In genomic region chr19:40613669-40614594, GRCh38 we compare ENCODE assay signal across 8 cellular contexts. TPM values are rescaled to one million over a fixed set of nuclear protein-coding genes. Genes with fewer than 3 reads are reported as not detected.
DNase-seq lines count a peak whose midpoint lies in the region; ATAC-seq, FAIRE-seq and TF ChIP-seq lines count a peak whose summit lies in the region.

No MANE protein-coding gene starts in this region.

- H2BK120ac ChIP-seq in IMR-90 (ENCODE audit: low read depth, low read length): peak overlapping the region; percentile 75

- H3K9me3 Mint-ChIP-seq in activated naive CD4-positive, alpha-beta T cell treated with anti-CD3 and anti-CD28 coated beads, Interleukin-2, amount 10 ng/mL, durations not matched to agents 7 days and 5 days: no peaks in the 10 kb centered on the region

- H3K27me3 ChIP-seq in IMR-90 (ENCODE audit: control insufficient read depth, insufficient read depth, low read length) (no peaks in the 10 kb centered on the region), heart right ventricle (peaks cover 0 to 6% (median 0%) of the 10 kb centered on the region in 7 donors), sigmoid colon (peaks cover 10 to 47% (median 32%) of the 10 kb centered on the region in 3 donors)

- peak overlapping the region; percentile 87 for H2AFZ ChIP-seq in IMR-90 (replicated peaks; ENCODE audit: low read length, poor library complexity)

- peak overlapping the region; percentile 69 for H3K18ac ChIP-seq in IMR-90 (ENCODE audit: low read depth, low read length)

- peak overlapping the region; percentile 89 for H3K9ac ChIP-seq in IMR-90 (ENCODE audit: low read depth, low read length)

- no peak for TF ChIP-seq EP300 in sigmoid colon (IDR thresholded peaks at IDR 0.05)

- peak overlapping the region; percentile 88 for H3K27ac Mint-ChIP-seq in activated naive CD4-positive, alpha-beta T cell treated with anti-CD3 and anti-CD28 coated beads, Interleukin-2, amount 10 ng/mL, durations not matched to agents 7 days and 5 days

- H3K36me3 ChIP-seq in IMR-90 (ENCODE audit: control insufficient read depth, insufficient read depth, low read length): peaks cover 30% of the 10 kb centered on the region
- peaks cover 0 to 56% (median 0%) of the 10 kb centered on the region in 9 donors for H3K36me3 ChIP-seq in heart right ventricle
- H3K36me3 ChIP-seq in sigmoid colon: peaks cover 0 to 4% (median 0%) of the 10 kb centered on the region in 4 donors

- H4K20me1 ChIP-seq in IMR-90 (ENCODE audit: insufficient read depth, low read length): peaks cover 3% of the 10 kb centered on the region; the same call in 1 of the 2 replicates

- H2BK5ac ChIP-seq in IMR-90 (ENCODE audit: low read depth, low read length, poor library complexity, severe bottlenecking): peak overlapping the region; percentile 87

- H2AK9ac ChIP-seq in IMR-90 (replicated peaks; ENCODE audit: low read depth, low read length, poor library complexity): peak overlapping the region; percentile 95

- H3K27ac ChIP-seq in IMR-90 (ENCODE audit: insufficient read depth, low read length) (peak overlapping the region; percentile 96), heart right ventricle (peak overlapping the region; percentile 78 to 93 (median 90)), sigmoid colon (peak overlapping the region; percentile 72 to 93 (median 80))

- TF ChIP-seq RAD21 in IMR-90 (IDR thresholded peaks at IDR 0.05; ENCODE audit: low read length): no peak

- DNase-seq in GM19239 (ENCODE audit: insufficient read length, low spot score) (peak; percentile 82), IMR-90 (peak; percentile 72), SIG-M5 treated with dmso at 0.1 percent for 504 hours (lab: John Stamatoyannopoulos, UW; ENCODE audit: unreplicated experiment) (peak; percentile 89), heart right ventricle (peak; percentile 79 to 82), sigmoid colon (peak; percentile 95)
- DNase-seq in activated naive CD4-positive, alpha-beta T cell treated with anti-CD3 and anti-CD28 coated beads, Interleukin-2, amount 10 ng/mL, durations not matched to agents 7 days and 5 days: peak; percentile 92

- H4K5ac ChIP-seq in IMR-90 (ENCODE audit: low read depth, low read length): peak overlapping the region; percentile 17

- POLR2A ChIA-PET in IMR-90 (lab: Charles Lee; ENCODE audit: unreplicated experiment): interaction anchor here (1.2 to 1.6 kb wide), 2 partner anchors 11 to 193 kb away, joined by 3 to 7 read pairs; no protein-coding TSS in a partner anchor

- peaks cover 13% of the 10 kb centered on the region for H3K36me3 Mint-ChIP-seq in activated naive CD4-positive, alpha-beta T cell treated with anti-CD3 and anti-CD28 coated beads, Interleukin-2, amount 10 ng/mL, durations not matched to agents 7 days and 5 days

- peak overlapping the region; percentile 60; the same call in 1 of the 3 replicates for H2BK15ac ChIP-seq in IMR-90 (ENCODE audit: low read depth, low read length)

- intact Hi-C loops in IMR-90 (cut with micrococcal nuclease) (loop anchor here (1.0 kb wide), 1 partner anchor 10 kb away; no protein-coding TSS in a partner anchor), heart right ventricle (cut with DNase I) (no loop called here), sigmoid colon (cut with DNase I) (no loop called here)

- H4K91ac ChIP-seq in IMR-90 (ENCODE audit: insufficient read depth, low read depth, low read length): peak overlapping the region; percentile 78

- H3K14ac ChIP-seq in IMR-90 (replicated peaks; ENCODE audit: low read depth, low read length): peak overlapping the region; percentile 83

- TF ChIP-seq POLR2A in IMR-90 (IDR thresholded peaks at IDR 0.05; ENCODE audit: low read depth, low read length) (no peak), sigmoid colon (IDR thresholded peaks at IDR 0.05) (peak in 1 of 2 donors; percentile 23)

- in situ Hi-C loops in IMR-90 (cut with MboI; ENCODE audit: low sequenced_read_pairs): no loop called here

- H3K4ac ChIP-seq in IMR-90 (ENCODE audit: low read depth, low read length): peak overlapping the region; percentile 89

- peak overlapping the region; percentile 62 for H3K4me2 ChIP-seq in IMR-90 (ENCODE audit: low read depth, low read length)

- peaks cover 4 to 21% of the 10 kb centered on the region in 2 experiments for H3K79me1 ChIP-seq in IMR-90 (ENCODE audit: low read depth in 1 of 2, low read length in 2 of 2)

- FAIRE-seq in GM19239 (lab: Jason Lieb, UNC): peak; percentile 87

- H3K56ac ChIP-seq in IMR-90 (ENCODE audit: extremely low read depth, insufficient read depth, low read length): peak overlapping the region; percentile 80; the same call in 1 of the 2 replicates

- WGBS in IMR-90 (ENCODE audit: extremely low coverage in 2 of 2, insufficient read length in 1 of 2), 2 experiments: 5% methylated on average over 29 of the region's 66 CpGs; no CpG with 5 or more reads in 1 of the 2 experiments
- WGBS in heart right ventricle, 2 donors: 15 to 23% methylated on average over 65 to 66 of the region's 66 CpGs
- 4 to 5% methylated on average over 66 of the region's 66 CpGs for WGBS in sigmoid colon, 2 donors

- peaks cover 64% of the 10 kb centered on the region for H3K4me1 Mint-ChIP-seq in activated naive CD4-positive, alpha-beta T cell treated with anti-CD3 and anti-CD28 coated beads, Interleukin-2, amount 10 ng/mL, durations not matched to agents 7 days and 5 days

- H3K4me1 ChIP-seq in IMR-90 (ENCODE audit: control insufficient read depth, insufficient read depth, low read length): peaks cover 12% of the 10 kb centered on the region; the same call in 1 of the 2 replicates
- peaks cover 5 to 64% (median 23%) of the 10 kb centered on the region in 9 donors for H3K4me1 ChIP-seq in heart right ventricle
- H3K4me1 ChIP-seq in sigmoid colon: peaks cover 0 to 44% (median 31%) of the 10 kb centered on the region in 4 donors

- H3K9me3 ChIP-seq in IMR-90 (ENCODE audit: control insufficient read depth, insufficient read depth, low read length) (no peaks in the 10 kb centered on the region), heart right ventricle (no peaks in the 10 kb centered on the region), sigmoid colon (no peaks in the 10 kb centered on the region)

- H3K9me1 ChIP-seq in IMR-90 (ENCODE audit: insufficient read depth, low read length): peaks cover 12% of the 10 kb centered on the region

- peak overlapping the region; percentile 91 for H2AK5ac ChIP-seq in IMR-90 (ENCODE audit: low read depth, low read length)

- peak overlapping the region; percentile 63 to 87 for H4K8ac ChIP-seq in IMR-90 (ENCODE audit: low read depth in 2 of 2, low read length in 2 of 2)

- TF ChIP-seq CTCF in IMR-90 (conservative IDR thresholded peaks at IDR 0.05; ENCODE audit: low read depth, low read length): no peak
- no peak for TF ChIP-seq CTCF in heart right ventricle (IDR thresholded peaks at IDR 0.05)
- TF ChIP-seq CTCF in sigmoid colon (IDR thresholded peaks at IDR 0.05): no peak

- CTCF ChIA-PET in IMR-90 (lab: Yijun Ruan, JAX): interaction anchor here (1.0 to 1.5 kb wide), 5 partner anchors 10 to 21 kb away, joined by 3 to 11 read pairs (median 3); no protein-coding TSS in a partner anchor
- CTCF ChIA-PET in activated naive CD4-positive, alpha-beta T cell treated with anti-CD3 and anti-CD28 coated beads, Interleukin-2, amount 10 ng/mL, durations not matched to agents 7 days and 5 days (lab: Charles Lee): interaction anchor here (0.7 to 2.9 kb wide), 5 partner anchors 10 to 309 kb away, joined by 4 to 23 read pairs (median 6); no protein-coding TSS in a partner anchor

- TSS peak; percentile 21 for BruUV-seq in IMR-90 (replicated peaks; lab: Mats Ljungman, UMichigan)

- peak overlapping the region; percentile 71 for H3K23ac ChIP-seq in IMR-90 (ENCODE audit: low read depth, low read length)

- H3K27me3 Mint-ChIP-seq in activated naive CD4-positive, alpha-beta T cell treated with anti-CD3 and anti-CD28 coated beads, Interleukin-2, amount 10 ng/mL, durations not matched to agents 7 days and 5 days: no peaks in the 10 kb centered on the region

- dilution Hi-C loops in IMR-90 (cut with HindIII; ENCODE audit: low sequenced_read_pairs, unreplicated experiment): no loop called here

- no peak overlapping the region for H2BK20ac ChIP-seq in IMR-90 (ENCODE audit: low read depth, low read length)

- peak overlapping the region; percentile 82 for H3K4me3 Mint-ChIP-seq in activated naive CD4-positive, alpha-beta T cell treated with anti-CD3 and anti-CD28 coated beads, Interleukin-2, amount 10 ng/mL, durations not matched to agents 7 days and 5 days

- ATAC-seq in IMR-90 (ENCODE audit: low read depth) (peak; percentile 62), heart right ventricle (peak; percentile 54 to 73 (median 68)), GM19328 (IDR thresholded peaks at IDR 0.05; ENCODE audit: unreplicated experiment) (no peak), GM21717 (IDR thresholded peaks at IDR 0.05; ENCODE audit: unreplicated experiment) (no peak)

- H3K4me3 ChIP-seq in IMR-90 (ENCODE audit: insufficient read depth, low read depth, low read length) (peak overlapping the region; percentile 64), heart right ventricle (peak overlapping the region; percentile 48 to 70 (median 64)), sigmoid colon (peak overlapping the region; percentile 45 to 54 (median 52))

TF ChIP-seq in IMR-90, 13 proteins besides CTCF, POLR2A, EP300 and RAD21 (continues in another document):
- TF ChIP-seq MAZ (IDR thresholded peaks at IDR 0.05; ENCODE audit: borderline replicate concordance, low read depth, low read length): peak; percentile 49; the same call in 1 of the 2 replicates
- TF ChIP-seq MXI1 (IDR thresholded peaks at IDR 0.05; ENCODE audit: borderline replicate concordance, low read depth, low read length): 0 out of 2 replicates have a peak, but pooled peaks have one; percentile 14

RNA-seq across cellular contexts. Expression of gene LTBP4, which starts 12.8 kb away (rescaled TPM):
- total RNA-seq in IMR-90 (2012; rRNA removed) (4.4 and 14.7 TPM in 2 replicates), heart right ventricle (100 to 1,000 TPM; 139 to 263 (median 244) TPM), sigmoid colon (100 to 1,000 TPM; 107 to 206 (median 176) TPM)
- polyA plus RNA-seq in IMR-90 (2012; rRNA removed) (61.6 and 70.3 TPM in 2 replicates), heart right ventricle (100 to 1,000 TPM; 114 to 191 TPM), sigmoid colon (100 to 1,000 TPM in 1 of 3 donors, 10 to 100 TPM in 2; 31.9 to 118 (median 41.4) TPM)
- 121 and 133 TPM in 2 replicates for polyA plus RNA-seq in IMR-90 (2012; cell fraction: cytosol; rRNA removed)
- 202 and 477 TPM in 2 replicates for polyA plus RNA-seq in IMR-90 (2012; cell fraction: nucleus; rRNA removed; ENCODE audit: low replicate concordance)

RNA-seq across cellular contexts. Expression of gene SHKBP1, which starts 37.3 kb away (rescaled TPM):
- total RNA-seq in IMR-90 (2012; rRNA removed): 15.6 and 16.1 TPM in 2 replicates
- polyA plus RNA-seq in IMR-90 (2012; rRNA removed): 94.0 and 108 TPM in 2 replicates
- 70.5 and 114 TPM in 2 replicates for polyA plus RNA-seq in IMR-90 (2012; cell fraction: cytosol; rRNA removed)
- 124 and 239 TPM in 2 replicates for polyA plus RNA-seq in IMR-90 (2012; cell fraction: nucleus; rRNA removed; ENCODE audit: low replicate concordance)
- total RNA-seq in heart right ventricle: 10 to 100 TPM; 12.0 to 31.5 (median 15.9) TPM
- 10 to 100 TPM; 42.8 to 43.1 TPM for polyA plus RNA-seq in heart right ventricle
- 10 to 100 TPM; 15.9 to 36.3 (median 33.8) TPM for total RNA-seq in sigmoid colon
- polyA plus RNA-seq in sigmoid colon: 10 to 100 TPM; 50.2 to 81.0 (median 52.9) TPM

Comparison
In these comparisons a context has a peak if more than half of its experiments do, and no peak if none do; other contexts are left out.
1. ATAC-seq: peak in IMR-90 (single experiment) and heart right ventricle (8 of 8); none in GM19328 (single experiment) and GM21717 (single experiment).
2. Peak in every context shown above with its lines, with median percentiles within 50 percentile points of each other: DNase-seq, H3K27ac ChIP-seq and H3K4me3 ChIP-seq.